ENCODE assay signal across 25 cellular contexts in genomic region chr12:26767865-26768264, GRCh38.
"Had no signal": no experiment of that assay in that cellular context is flagged by ENCODE, and none has a peak within 500 bp of the region (broad histone marks: within the 10 kb centered on the region; RNA-seq: fewer than 3 reads in every experiment).

No MANE protein-coding gene starts in this region.

- H3K9me3 ChIP-seq: gastroesophageal sphincter, neutrophil, ovary, prostate gland, thoracic aorta had no signal

- H3K36me3 ChIP-seq: gastroesophageal sphincter, neutrophil, ovary, prostate gland, thoracic aorta, upper lobe of left lung, WERI-Rb-1 had no signal

- H3K4me3 ChIP-seq: gastroesophageal sphincter, ovary, prostate gland, spleen, thoracic aorta, upper lobe of left lung had no signal

- H3K27me3 ChIP-seq: gastroesophageal sphincter, neutrophil, ovary, spleen, upper lobe of left lung had no signal

- H3K27me3 Mint-ChIP-seq: activated CD4-positive, alpha-beta T cell treated with anti-CD3 and anti-CD28 coated beads, Interleukin-2, amount 10 ng/mL, durations not matched to agents 7 days and 5 days; activated CD8-positive, alpha-beta memory T cell treated with anti-CD3 and anti-CD28 coated beads, Interleukin-2, amount 10 ng/mL, durations not matched to agents 7 days and 5 days; activated CD8-positive, alpha-beta T cell treated with anti-CD3 and anti-CD28 coated beads for 36 hours; memory B cell had no signal

- H3K4me3 Mint-ChIP-seq: activated CD4-positive, alpha-beta T cell treated with anti-CD3 and anti-CD28 coated beads, Interleukin-2, amount 10 ng/mL, durations not matched to agents 7 days and 5 days; activated CD8-positive, alpha-beta memory T cell treated with anti-CD3 and anti-CD28 coated beads, Interleukin-2, amount 10 ng/mL, durations not matched to agents 7 days and 5 days; activated CD8-positive, alpha-beta T cell treated with anti-CD3 and anti-CD28 coated beads for 36 hours; brain; memory B cell; nephron had no signal

- H3K27ac Mint-ChIP-seq: activated CD4-positive, alpha-beta T cell treated with anti-CD3 and anti-CD28 coated beads, Interleukin-2, amount 10 ng/mL, durations not matched to agents 7 days and 5 days; activated CD8-positive, alpha-beta memory T cell treated with anti-CD3 and anti-CD28 coated beads, Interleukin-2, amount 10 ng/mL, durations not matched to agents 7 days and 5 days; activated CD8-positive, alpha-beta T cell treated with anti-CD3 and anti-CD28 coated beads for 36 hours; activated naive CD4-positive, alpha-beta T cell treated with anti-CD3 and anti-CD28 coated beads, Interleukin-2, amount 50 U/mL, for 72 hours; brain; memory B cell; nephron had no signal

- H3K4me1 ChIP-seq: gastroesophageal sphincter, prostate gland had no signal

- H3K4me1 Mint-ChIP-seq: brain, nephron had no signal

- H3K36me3 Mint-ChIP-seq: brain had no signal

- DNase-seq: activated CD4-positive, alpha-beta T cell treated with anti-CD3 and anti-CD28 coated beads, Interleukin-2, amount 10 ng/mL, durations not matched to agents 7 days and 5 days; activated CD4-positive, CD25-positive, alpha-beta regulatory T cell treated with anti-CD3 and anti-CD28 coated beads, Interleukin-2, amount 50 U/mL, for 72 hours; activated CD8-positive, alpha-beta memory T cell treated with anti-CD3 and anti-CD28 coated beads, Interleukin-2, amount 10 ng/mL, durations not matched to agents 7 days and 5 days; activated T-cell treated with anti-CD3 and anti-CD28 coated beads for 4 hours; aorta; head of caudate nucleus; hypothalamus; islet precursor cell; left colon; ovary; spleen; stimulated activated CD4-positive, alpha-beta T cell treated with anti-CD3 and anti-CD28 coated beads, Interleukin-4, amount 100 ng/mL, for 1 hour; stimulated activated naive CD4-positive, alpha-beta T cell treated with Interleukin-2 at 50 U/mL for 16 hours; upper lobe of left lung; WERI-Rb-1 had no signal

- H3K27ac ChIP-seq: epithelial cell of prostate, gastroesophageal sphincter, neutrophil, ovary, prostate gland, spleen, thoracic aorta, upper lobe of left lung, WERI-Rb-1 had no signal
